9 cellular contexts compared by ENCODE assay signal in genomic region chr19:12720851-12721655, GRCh38. TPM values are rescaled to one million over a fixed set of nuclear protein-coding genes. Genes with fewer than 3 reads are reported as not detected.
A peak's percentile ranks its signal among the peaks of the same experiment; 100 is the strongest.
DNase-seq lines count a peak whose midpoint lies in the region; ATAC-seq and TF ChIP-seq lines count a peak whose summit lies in the region.
"Had no signal": no experiment of that assay in that cellular context is flagged by ENCODE, and none has a peak within 500 bp of the region (broad histone marks: within the 10 kb centered on the region; RNA-seq: fewer than 3 reads in every experiment).

No MANE protein-coding gene starts in this region.

- H2AFZ ChIP-seq in DND-41 (ENCODE audit: low read depth, low read length): no peak overlapping the region

- H3K79me2 ChIP-seq in DND-41 (ENCODE audit: insufficient read depth, low read length): peaks cover 84% of the 10 kb centered on the region

- H4K20me1 ChIP-seq in DND-41 (ENCODE audit: insufficient read depth, low read length): peaks cover 42% of the 10 kb centered on the region

- TF ChIP-seq CTCF in DND-41 (IDR thresholded peaks at IDR 0.05; ENCODE audit: borderline replicate concordance, extremely low read depth, low read length, poor library complexity, severe bottlenecking): no peak
- no peak for TF ChIP-seq CTCF in Panc1 (IDR thresholded peaks at IDR 0.05)
- no peak for TF ChIP-seq CTCF in GM13976 (IDR thresholded peaks at IDR 0.05; ENCODE audit: borderline replicate concordance, control extremely low read depth, extremely low read depth, insufficient read depth, missing control alignments)

- H3K4me2 ChIP-seq in DND-41 (ENCODE audit: insufficient read depth, low read length): peak overlapping the region; percentile 97

- in situ Hi-C loops in Panc1 (cut with HindIII; ENCODE audit: low pct_unique_long_range_greater_than_20kb, low sequenced_read_pairs): no loop called here
- in situ Hi-C loops in GM13976 (cut with MboI; ENCODE audit: low sequenced_read_pairs, unreplicated experiment): no loop called here

- H3K4me3 ChIP-seq in DND-41 (ENCODE audit: low read depth in 1 of 2, low read length in 2 of 2) (peak overlapping the region; percentile 50 to 71; a peak in 3 of 4 replicates), Panc1 (ENCODE audit: low read depth in 2 of 2, low read length in 2 of 2) (peak overlapping the region; percentile 83 to 96), mononuclear cell (ENCODE audit: low read length) (peak overlapping the region; percentile 89)

- peak overlapping the region; percentile 73 for H3K9ac ChIP-seq in DND-41 (ENCODE audit: low read depth, low read length)

- POLR2A ChIA-PET in Panc1 (lab: Charles Lee): interaction anchor here (0.6 kb wide), 1 partner anchor 82 kb away, joined by 3 read pairs; no protein-coding TSS in a partner anchor

- ATAC-seq in DND-41 (ENCODE audit: insufficient read depth, low read depth): no peak
- peak; percentile 11; the same call in 1 of the 2 replicates for ATAC-seq in Panc1
- ATAC-seq in GM21447 (IDR thresholded peaks at IDR 0.05; ENCODE audit: unreplicated experiment): no peak

- H3K4me1 ChIP-seq in DND-41 (ENCODE audit: insufficient read depth, low read length) (peaks cover 32% of the 10 kb centered on the region), Panc1 (ENCODE audit: control insufficient read depth, insufficient read depth, low read length) (peaks cover 5% of the 10 kb centered on the region), mononuclear cell (ENCODE audit: insufficient read depth, low read length) (peaks cover 34% of the 10 kb centered on the region)

- no peaks in the 10 kb centered on the region for H3K9me3 ChIP-seq in DND-41 (ENCODE audit: insufficient read depth, low read length, severe bottlenecking)
- no peaks in the 10 kb centered on the region for H3K9me3 ChIP-seq in Panc1 (ENCODE audit: control insufficient read depth, insufficient read depth, low read depth, low read length)
- H3K9me3 ChIP-seq in mononuclear cell (ENCODE audit: low read depth, low read length): no peaks in the 10 kb centered on the region

- CTCF ChIA-PET in Panc1 (lab: Charles Lee): interaction anchor here (0.9 kb wide), 1 partner anchor 39 kb away, joined by 3 read pairs; no protein-coding TSS in a partner anchor

- peak overlapping the region; percentile 92 for H3K27ac ChIP-seq in DND-41 (ENCODE audit: low read length)
- H3K27ac ChIP-seq in Panc1 (ENCODE audit: low read length): peak overlapping the region; percentile 98

- BruUV-seq in Panc1 (replicated peaks; lab: Mats Ljungman, UMichigan): no TSS peak

- peaks cover 53% of the 10 kb centered on the region for H3K36me3 ChIP-seq in DND-41 (ENCODE audit: insufficient read depth, low read length)
- peaks cover 3% of the 10 kb centered on the region for H3K36me3 ChIP-seq in Panc1 (ENCODE audit: control insufficient read depth, insufficient read depth, low read length)

- H3K27me3 ChIP-seq in DND-41 (ENCODE audit: insufficient read depth, low read length, poor library complexity): no peaks in the 10 kb centered on the region
- no peaks in the 10 kb centered on the region for H3K27me3 ChIP-seq in Panc1 (ENCODE audit: control insufficient read depth, insufficient read depth, low read length)
- H3K27me3 ChIP-seq in mononuclear cell (ENCODE audit: insufficient read depth, low read length): no peaks in the 10 kb centered on the region

- DNase-seq in DND-41: no peak
- no peak for DNase-seq in Panc1 (ENCODE audit: low read depth, low spot score)
- peak; percentile 64 for DNase-seq in ecto neural progenitor cell (ENCODE audit: low spot score)
- no peak for DNase-seq in NCI-H2196 treated with DMSO at 0.1 percent for 48 hours (lab: John Stamatoyannopoulos, UW; ENCODE audit: unreplicated experiment)
- DNase-seq in GM13976 (ENCODE audit: low spot score): no peak
- DNase-seq in cerebellar cortex (ENCODE audit: low spot score): no peak

- intact Hi-C loops in Panc1 (cut with micrococcal nuclease; ENCODE audit: unreplicated experiment): no loop called here

RNA-seq across cellular contexts. Expression of gene TNPO2, which starts 2.7 kb away (rescaled TPM):
- total RNA-seq in Panc1 (2021; ENCODE audit: unreplicated experiment) (83.3 TPM), mononuclear cell (20.3 TPM)
- 96.0 TPM for polyA plus RNA-seq in Panc1 (2012; ENCODE audit: insufficient read length)

RNA-seq across cellular contexts. Expression of gene TRIR, which starts 13.4 kb away (rescaled TPM):
- total RNA-seq in Panc1 (2021; ENCODE audit: unreplicated experiment) (143 TPM), mononuclear cell (194 TPM)
- polyA plus RNA-seq in Panc1 (2012; ENCODE audit: insufficient read length): 154 TPM

RNA-seq across cellular contexts. Expression of gene GET3, which starts 16.2 kb away (rescaled TPM):
- total RNA-seq in Panc1 (2021; ENCODE audit: unreplicated experiment) (69.9 TPM), mononuclear cell (28.7 TPM)
- 97.4 TPM for polyA plus RNA-seq in Panc1 (2012; ENCODE audit: insufficient read length)

RNA-seq across cellular contexts. Expression of gene FBXW9, which starts 24.6 kb away (rescaled TPM):
- total RNA-seq in Panc1 (2021; ENCODE audit: unreplicated experiment) (12.4 TPM), mononuclear cell (2.0 TPM)
- 15.2 TPM for polyA plus RNA-seq in Panc1 (2012; ENCODE audit: insufficient read length)

RNA-seq across cellular contexts. Expression of gene BEST2, which starts 30.5 kb away (rescaled TPM):
- not detected for total RNA-seq in Panc1 (2021; ENCODE audit: unreplicated experiment)
- polyA plus RNA-seq in Panc1 (2012; ENCODE audit: insufficient read length): 0.23 TPM
- not detected for total RNA-seq in mononuclear cell
- total RNA-seq: HT1080 had no signal
